ENCODE assay signal across 31 cellular contexts in genomic region chr5:178218237-178218636, GRCh38. TPM values are rescaled to one million over a fixed set of nuclear protein-coding genes. Genes with fewer than 3 reads are reported as not detected.
"Had no signal": no experiment of that assay in that cellular context is flagged by ENCODE, and none has a peak within 500 bp of the region (broad histone marks: within the 10 kb centered on the region; RNA-seq: fewer than 3 reads in every experiment).

No MANE protein-coding gene starts in this region.

- H3K36me3 ChIP-seq: uterus had no signal

- H3K27ac Mint-ChIP-seq: activated B cell treated with CpG ODN at 0.5 μM for 24 hours; activated CD4-positive, alpha-beta memory T cell treated with anti-CD3 and anti-CD28 coated beads, Interleukin-2, amount 10 ng/mL, durations not matched to agents 7 days and 5 days; activated CD8-positive, alpha-beta memory T cell treated with anti-CD3 and anti-CD28 coated beads, Interleukin-2, amount 10 ng/mL, durations not matched to agents 7 days and 5 days; endodermal cell; nephron progenitor cell; stimulated activated naive CD8-positive, alpha-beta T cell treated with anti-CD3 and anti-CD28 coated beads, Interleukin-15, Interleukin-2, amounts not matched to agents 100 ng/mL and 50 ng/mL, for 24 hours had no signal

- DNase-seq: activated B cell treated with CpG ODN at 0.5 μM for 24 hours; activated CD4-positive, alpha-beta memory T cell treated with anti-CD3 and anti-CD28 coated beads, Interleukin-2, amount 10 ng/mL, durations not matched to agents 7 days and 5 days; activated CD4-positive, alpha-beta T cell treated with anti-CD3 and anti-CD28 coated beads for 4 hours; activated CD8-positive, alpha-beta memory T cell treated with anti-CD3 and anti-CD28 coated beads, Interleukin-2, amount 10 ng/mL, durations not matched to agents 7 days and 5 days; activated effector memory CD4-positive, alpha-beta T cell treated with anti-CD3 and anti-CD28 coated beads, Interleukin-2, amount 50 U/mL, for 16 hours; activated T-cell treated with anti-CD3 and anti-CD28 coated beads, Interleukin-2, amount 50 U/mL, for 4 hours; amniotic stem cell; body of pancreas; central memory CD4-positive, alpha-beta T cell; dorsolateral prefrontal cortex; endodermal cell; foreskin keratinocyte; mammary epithelial cell; nephron progenitor cell; stimulated activated CD4-positive, alpha-beta T cell treated with anti-CD3 and anti-CD28 coated beads, Interleukin-15, amount 100 ng/mL, for 24 hours; stimulated activated CD4-positive, alpha-beta T cell treated with anti-CD3 and anti-CD28 coated beads, Interleukin-2, amount 100 ng/mL, for 48 hours; uterus had no signal

- H3K4me1 ChIP-seq: foreskin keratinocyte, prostate gland, uterus had no signal

- FAIRE-seq: colon had no signal

- H3K27me3 Mint-ChIP-seq: activated B cell treated with CpG ODN at 0.5 μM for 24 hours; activated CD4-positive, alpha-beta memory T cell treated with anti-CD3 and anti-CD28 coated beads, Interleukin-2, amount 10 ng/mL, durations not matched to agents 7 days and 5 days; activated CD8-positive, alpha-beta memory T cell treated with anti-CD3 and anti-CD28 coated beads, Interleukin-2, amount 10 ng/mL, durations not matched to agents 7 days and 5 days; stimulated activated naive CD8-positive, alpha-beta T cell treated with anti-CD3 and anti-CD28 coated beads, Interleukin-15, Interleukin-2, amounts not matched to agents 100 ng/mL and 50 ng/mL, for 24 hours had no signal

- H3K4me3 ChIP-seq: body of pancreas, dorsolateral prefrontal cortex, heart left ventricle, left lung, prostate gland, skin epidermis, tibial nerve, uterus had no signal

- H3K27me3 ChIP-seq: body of pancreas, dorsolateral prefrontal cortex, foreskin keratinocyte, heart left ventricle, left lung, tibial nerve, uterus had no signal

- H3K4me3 Mint-ChIP-seq: activated B cell treated with CpG ODN at 0.5 μM for 24 hours; activated CD4-positive, alpha-beta memory T cell treated with anti-CD3 and anti-CD28 coated beads, Interleukin-2, amount 10 ng/mL, durations not matched to agents 7 days and 5 days; activated CD8-positive, alpha-beta memory T cell treated with anti-CD3 and anti-CD28 coated beads, Interleukin-2, amount 10 ng/mL, durations not matched to agents 7 days and 5 days; activated T-cell treated with anti-CD3 and anti-CD28 coated beads, Interleukin-2, amount 50 U/mL, for 4 hours; endodermal cell; nephron progenitor cell; stimulated activated naive CD8-positive, alpha-beta T cell treated with anti-CD3 and anti-CD28 coated beads, Interleukin-15, Interleukin-2, amounts not matched to agents 100 ng/mL and 50 ng/mL, for 24 hours had no signal

- H3K9me3 ChIP-seq: body of pancreas, heart left ventricle, left lung, prostate gland, tibial nerve, uterus had no signal

- ATAC-seq: activated CD8-positive, alpha-beta memory T cell treated with anti-CD3 and anti-CD28 coated beads, Interleukin-2, amount 10 ng/mL, durations not matched to agents 7 days and 5 days; activated naive CD4-positive, alpha-beta T cell treated with anti-CD3 and anti-CD28 coated beads, Interleukin-2, amount 50 U/mL, for 72 hours; activated T-cell treated with anti-CD3 and anti-CD28 coated beads, Interleukin-2, amount 50 U/mL, for 4 hours; body of pancreas; foreskin keratinocyte; heart left ventricle; left lung; right cardiac atrium had no signal

- H3K27ac ChIP-seq: body of pancreas, dorsolateral prefrontal cortex, foreskin keratinocyte, heart left ventricle, left lung, prostate gland, skin epidermis, tibial nerve, uterus had no signal

- H3K9me3 Mint-ChIP-seq: activated B cell treated with CpG ODN at 0.5 μM for 24 hours; activated CD4-positive, alpha-beta memory T cell treated with anti-CD3 and anti-CD28 coated beads, Interleukin-2, amount 10 ng/mL, durations not matched to agents 7 days and 5 days; activated naive CD4-positive, alpha-beta T cell treated with anti-CD3 and anti-CD28 coated beads, Interleukin-2, amount 50 U/mL, for 72 hours; activated T-cell treated with anti-CD3 and anti-CD28 coated beads, Interleukin-2, amount 50 U/mL, for 4 hours; endodermal cell; nephron progenitor cell; stimulated activated naive CD8-positive, alpha-beta T cell treated with anti-CD3 and anti-CD28 coated beads, Interleukin-15, Interleukin-2, amounts not matched to agents 100 ng/mL and 50 ng/mL, for 24 hours had no signal

RNA-seq across cellular contexts. Expression of gene GMCL2, which starts 31.1 kb away (rescaled TPM):
- total RNA-seq: activated B cell treated with CpG ODN at 0.5 μM for 24 hours; activated CD4-positive, alpha-beta memory T cell treated with anti-CD3 and anti-CD28 coated beads, Interleukin-2, amount 10 ng/mL, durations not matched to agents 7 days and 5 days; activated CD8-positive, alpha-beta memory T cell treated with anti-CD3 and anti-CD28 coated beads, Interleukin-2, amount 10 ng/mL, durations not matched to agents 7 days and 5 days; activated naive CD4-positive, alpha-beta T cell treated with anti-CD3 and anti-CD28 coated beads, Interleukin-2, amount 50 U/mL, for 72 hours; activated T-cell treated with anti-CD3 and anti-CD28 coated beads, Interleukin-2, amount 50 U/mL, for 4 hours; body of pancreas; endodermal cell; epithelial cell of proximal tubule; foreskin keratinocyte; heart left ventricle; kidney epithelial cell; left lung; mammary epithelial cell; myocyte; omental fat pad; right cardiac atrium; tibial nerve; uterus had no signal
- polyA plus RNA-seq: fibroblast of lung, foreskin keratinocyte, heart left ventricle, mammary epithelial cell, right cardiac atrium had no signal
